ENCODE assay signal across 28 cellular contexts in the genomic region with DNA sequence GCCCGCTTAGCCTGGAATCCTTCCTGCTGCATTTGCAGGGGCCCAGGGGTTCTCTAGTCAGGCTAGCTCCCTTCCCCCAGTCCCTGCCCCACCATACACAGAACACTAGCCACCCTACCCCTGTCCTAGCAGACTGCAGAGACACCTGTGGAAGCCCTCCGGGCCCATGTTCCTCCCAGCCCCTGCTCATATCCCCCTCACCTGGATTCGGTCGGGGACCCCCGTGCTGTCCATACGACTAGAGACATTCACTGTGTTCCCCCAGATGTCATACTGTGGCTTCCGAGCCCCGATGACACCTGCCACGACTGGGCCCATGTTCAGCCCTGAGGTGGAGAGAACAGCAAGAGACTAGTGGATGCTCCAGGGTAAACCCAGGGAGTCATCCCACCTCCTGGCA. TPM values are rescaled to one million over a fixed set of nuclear protein-coding genes. Genes with fewer than 3 reads are reported as not detected.
"Had no signal": no experiment of that assay in that cellular context is flagged by ENCODE, and none has a peak within 500 bp of the region (broad histone marks: within the 10 kb centered on the region; RNA-seq: fewer than 3 reads in every experiment).

No MANE protein-coding gene starts in this region.

- DNase-seq: activated CD4-positive, alpha-beta memory T cell treated with anti-CD3 and anti-CD28 coated beads, Interleukin-2, amount 10 ng/mL, durations not matched to agents 7 days and 5 days; activated CD4-positive, alpha-beta T cell treated with anti-CD3 and anti-CD28 coated beads, Interleukin-2, amount 10 ng/mL, durations not matched to agents 24 days and 14 days; activated CD8-positive, alpha-beta memory T cell treated with anti-CD3 and anti-CD28 coated beads, Interleukin-2, amount 50 U/mL, for 48 hours; activated gamma-delta T cell; activated naive CD4-positive, alpha-beta T cell treated with anti-CD3 and anti-CD28 coated beads, Interleukin-2, amount 10 ng/mL, durations not matched to agents 7 days and 5 days; activated naive CD8-positive, alpha-beta T cell treated with anti-CD3 and anti-CD28 coated beads, Interleukin-2, amount 10 ng/mL, durations not matched to agents 7 days and 5 days; activated T-cell treated with anti-CD3 and anti-CD28 coated beads, Interleukin-2, amount 50 U/mL, for 24 hours; cortex of kidney; effector memory CD8-positive, alpha-beta T cell; foreskin fibroblast; head of caudate nucleus; left lung; nephron progenitor cell; nucleus accumbens; pancreas; retina; stimulated activated CD4-positive, alpha-beta T cell treated with anti-CD3 and anti-CD28 coated beads, Interleukin-15, amount 100 ng/mL, for 24 hours; stimulated activated CD4-positive, alpha-beta T cell treated with anti-CD3 and anti-CD28 coated beads, Interleukin-2, amount 100 ng/mL, for 24 hours; stimulated activated naive CD4-positive, alpha-beta T cell treated with Interleukin-2 at 50 U/mL for 16 hours; transverse colon had no signal

- H3K27ac Mint-ChIP-seq: activated CD4-positive, alpha-beta memory T cell treated with anti-CD3 and anti-CD28 coated beads, Interleukin-2, amount 10 ng/mL, durations not matched to agents 7 days and 5 days; activated CD4-positive, alpha-beta T cell treated with anti-CD3 and anti-CD28 coated beads, Interleukin-2, amount 10 ng/mL, durations not matched to agents 24 days and 14 days; activated naive CD4-positive, alpha-beta T cell treated with anti-CD3 and anti-CD28 coated beads, Interleukin-2, amount 10 ng/mL, durations not matched to agents 7 days and 5 days; activated naive CD8-positive, alpha-beta T cell treated with anti-CD3 and anti-CD28 coated beads, Interleukin-2, amount 10 ng/mL, durations not matched to agents 7 days and 5 days; activated T-cell treated with anti-CD3 and anti-CD28 coated beads, Interleukin-2, amount 50 U/mL, for 24 hours; brain; effector memory CD8-positive, alpha-beta T cell; nephron progenitor cell had no signal

- H3K4me3 Mint-ChIP-seq: activated CD4-positive, alpha-beta memory T cell treated with anti-CD3 and anti-CD28 coated beads, Interleukin-2, amount 10 ng/mL, durations not matched to agents 7 days and 5 days; activated CD4-positive, alpha-beta T cell treated with anti-CD3 and anti-CD28 coated beads, Interleukin-2, amount 10 ng/mL, durations not matched to agents 24 days and 14 days; activated naive CD4-positive, alpha-beta T cell treated with anti-CD3 and anti-CD28 coated beads, Interleukin-2, amount 10 ng/mL, durations not matched to agents 7 days and 5 days; activated naive CD8-positive, alpha-beta T cell treated with anti-CD3 and anti-CD28 coated beads, Interleukin-2, amount 10 ng/mL, durations not matched to agents 7 days and 5 days; activated T-cell treated with anti-CD3 and anti-CD28 coated beads, Interleukin-2, amount 50 U/mL, for 24 hours; brain; effector memory CD8-positive, alpha-beta T cell; nephron progenitor cell had no signal

- H3K27ac ChIP-seq: cardiac muscle cell, left lung, pancreas, prostate gland, transverse colon, VCaP had no signal

- H3K4me1 ChIP-seq: left lung, pancreas, prostate gland had no signal

- H3K27me3 Mint-ChIP-seq: activated CD4-positive, alpha-beta memory T cell treated with anti-CD3 and anti-CD28 coated beads, Interleukin-2, amount 10 ng/mL, durations not matched to agents 7 days and 5 days; brain had no signal

- H3K4me3 ChIP-seq: ascending aorta, cardiac muscle cell, left lung, pancreas, prostate gland, smooth muscle cell, transverse colon had no signal

- H3K4me1 Mint-ChIP-seq: brain had no signal

- H3K27me3 ChIP-seq: ascending aorta, cardiac muscle cell, left lung, pancreas, transverse colon had no signal

- H3K9me3 ChIP-seq: ascending aorta, left lung, pancreas, prostate gland, transverse colon had no signal

- H3K36me3 Mint-ChIP-seq: activated naive CD4-positive, alpha-beta T cell treated with anti-CD3 and anti-CD28 coated beads, Interleukin-2, amount 10 ng/mL, durations not matched to agents 7 days and 5 days; activated naive CD8-positive, alpha-beta T cell treated with anti-CD3 and anti-CD28 coated beads, Interleukin-2, amount 10 ng/mL, durations not matched to agents 7 days and 5 days had no signal

- H3K9me3 Mint-ChIP-seq: activated CD4-positive, alpha-beta memory T cell treated with anti-CD3 and anti-CD28 coated beads, Interleukin-2, amount 10 ng/mL, durations not matched to agents 7 days and 5 days; activated CD4-positive, alpha-beta T cell treated with anti-CD3 and anti-CD28 coated beads, Interleukin-2, amount 10 ng/mL, durations not matched to agents 24 days and 14 days; activated naive CD4-positive, alpha-beta T cell treated with anti-CD3 and anti-CD28 coated beads, Interleukin-2, amount 10 ng/mL, durations not matched to agents 7 days and 5 days; activated naive CD8-positive, alpha-beta T cell treated with anti-CD3 and anti-CD28 coated beads, Interleukin-2, amount 10 ng/mL, durations not matched to agents 7 days and 5 days; activated T-cell treated with anti-CD3 and anti-CD28 coated beads, Interleukin-2, amount 50 U/mL, for 24 hours; brain; effector memory CD8-positive, alpha-beta T cell; nephron progenitor cell had no signal

- ATAC-seq: activated CD4-positive, CD25-positive, alpha-beta regulatory T cell treated with anti-CD3 and anti-CD28 coated beads, Interleukin-2, amount 50 U/mL, for 24 hours; effector memory CD8-positive, alpha-beta T cell; esophagus mucosa; left lung; pancreas had no signal

RNA-seq across cellular contexts. Expression of a gene that starts 20.2 kb away (rescaled TPM):
- total RNA-seq: activated naive CD8-positive, alpha-beta T cell treated with anti-CD3 and anti-CD28 coated beads, Interleukin-2, amount 10 ng/mL, durations not matched to agents 7 days and 5 days had no signal
